In the genomic region with DNA sequence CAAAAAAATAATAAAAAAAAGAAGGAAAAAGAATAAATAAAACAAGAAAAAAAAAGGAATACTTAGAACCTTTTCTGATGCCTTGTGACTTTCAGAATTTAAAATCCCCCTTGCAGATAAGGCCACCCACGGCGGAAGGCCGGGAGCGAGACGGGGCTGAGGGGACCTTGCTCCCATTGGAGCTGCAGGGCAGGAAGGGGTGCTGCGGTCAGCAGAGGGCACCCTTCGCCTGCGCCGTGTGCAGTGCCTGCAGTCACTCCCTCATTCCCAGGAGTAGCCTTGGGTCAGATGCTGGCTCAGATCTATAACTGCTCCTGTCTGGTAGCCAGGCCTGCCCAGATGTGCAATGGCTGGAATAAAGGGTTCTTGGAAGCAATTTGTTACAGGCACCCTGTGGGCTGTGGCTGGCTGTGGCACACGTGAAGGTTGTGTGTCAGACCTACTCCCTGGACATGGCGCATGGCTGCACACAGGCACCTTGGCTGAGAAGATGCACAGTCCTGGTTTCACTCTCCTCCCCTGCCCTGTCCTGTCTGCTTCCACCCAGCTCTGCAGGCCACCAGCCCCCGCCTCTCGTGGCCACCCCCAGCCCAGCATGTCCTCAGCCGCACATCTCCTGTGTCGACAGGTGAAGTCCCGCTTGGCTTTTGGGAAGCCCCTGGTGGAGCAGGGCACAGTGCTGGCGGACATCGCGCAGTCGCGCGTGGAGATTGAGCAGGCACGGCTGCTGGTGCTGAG, we compare ENCODE assay signal across 9 cellular contexts. TPM values are rescaled to one million over a fixed set of nuclear protein-coding genes. Genes with fewer than 3 reads are reported as not detected.
DNase-seq lines count a peak whose midpoint lies in the region; ATAC-seq and TF ChIP-seq lines count a peak whose summit lies in the region.
"Had no signal": no experiment of that assay in that cellular context is flagged by ENCODE, and none has a peak within 500 bp of the region (broad histone marks: within the 10 kb centered on the region; RNA-seq: fewer than 3 reads in every experiment).

No MANE protein-coding gene starts in this region.

- ATAC-seq in body of pancreas (peak; percentile 88), HG02840 (IDR thresholded peaks at IDR 0.05; ENCODE audit: low FRiP score, unreplicated experiment) (no peak), HG02571 (IDR thresholded peaks at IDR 0.05; ENCODE audit: unreplicated experiment) (no peak), HG03457 (IDR thresholded peaks at IDR 0.05; ENCODE audit: unreplicated experiment) (no peak)

- TF ChIP-seq POLR2A in body of pancreas (IDR thresholded peaks at IDR 0.05) = no peak

- no peaks in the 10 kb centered on the region for H3K9me3 ChIP-seq in body of pancreas

- peak; percentile 52 for DNase-seq in GDM1 (lab: John Stamatoyannopoulos, UW)
- peak; percentile 48 for DNase-seq in M059J (ENCODE audit: low read depth)
- DNase-seq in body of pancreas = peak; percentile 80 to 83 (median 82)
- DNase-seq in inferior parietal cortex (ENCODE audit: extremely low spot score) = peak; percentile 49
- DNase-seq in superior temporal gyrus (ENCODE audit: extremely low spot score) = peak; percentile 73

- H3K27me3 ChIP-seq in body of pancreas = no peaks in the 10 kb centered on the region

- H3K27ac ChIP-seq in body of pancreas = no peak overlapping the region
- H3K27ac ChIP-seq: SK-N-MC had no signal

- 49 to 61% methylated on average over 13 to 23 of the region's 23 CpGs for WGBS in body of pancreas, 2 donors

- no peaks in the 10 kb centered on the region for H3K36me3 ChIP-seq in body of pancreas (replicated peaks in 1 of 2; ENCODE audit: insufficient read depth in 1 of 2, low read depth in 2 of 2)

- no peak overlapping the region for H3K4me3 ChIP-seq in body of pancreas
- H3K4me3 ChIP-seq: SK-N-MC had no signal

- peak; percentile 75 to 95 (median 92) for TF ChIP-seq CTCF in body of pancreas (IDR thresholded peaks at IDR 0.05)

- intact Hi-C loops in body of pancreas (cut with DNase I) = loop anchor here (10.0 kb wide), 1 partner anchor 61 kb away; no protein-coding TSS in a partner anchor

- peaks cover 40% of the 10 kb centered on the region for H3K4me1 ChIP-seq in body of pancreas

RNA-seq across cellular contexts. Expression of gene ALDH2, which starts 13.4 kb away (rescaled TPM):
- total RNA-seq in M059J (2014; rRNA removed; shearing (Covaris generic)) = 9.0 and 20.5 TPM in 2 replicates
- 10 to 100 TPM; 48.8 to 57.3 TPM for total RNA-seq in body of pancreas
